Comparison of ENCODE assay signal across 1 cellular context in the genomic region with DNA sequence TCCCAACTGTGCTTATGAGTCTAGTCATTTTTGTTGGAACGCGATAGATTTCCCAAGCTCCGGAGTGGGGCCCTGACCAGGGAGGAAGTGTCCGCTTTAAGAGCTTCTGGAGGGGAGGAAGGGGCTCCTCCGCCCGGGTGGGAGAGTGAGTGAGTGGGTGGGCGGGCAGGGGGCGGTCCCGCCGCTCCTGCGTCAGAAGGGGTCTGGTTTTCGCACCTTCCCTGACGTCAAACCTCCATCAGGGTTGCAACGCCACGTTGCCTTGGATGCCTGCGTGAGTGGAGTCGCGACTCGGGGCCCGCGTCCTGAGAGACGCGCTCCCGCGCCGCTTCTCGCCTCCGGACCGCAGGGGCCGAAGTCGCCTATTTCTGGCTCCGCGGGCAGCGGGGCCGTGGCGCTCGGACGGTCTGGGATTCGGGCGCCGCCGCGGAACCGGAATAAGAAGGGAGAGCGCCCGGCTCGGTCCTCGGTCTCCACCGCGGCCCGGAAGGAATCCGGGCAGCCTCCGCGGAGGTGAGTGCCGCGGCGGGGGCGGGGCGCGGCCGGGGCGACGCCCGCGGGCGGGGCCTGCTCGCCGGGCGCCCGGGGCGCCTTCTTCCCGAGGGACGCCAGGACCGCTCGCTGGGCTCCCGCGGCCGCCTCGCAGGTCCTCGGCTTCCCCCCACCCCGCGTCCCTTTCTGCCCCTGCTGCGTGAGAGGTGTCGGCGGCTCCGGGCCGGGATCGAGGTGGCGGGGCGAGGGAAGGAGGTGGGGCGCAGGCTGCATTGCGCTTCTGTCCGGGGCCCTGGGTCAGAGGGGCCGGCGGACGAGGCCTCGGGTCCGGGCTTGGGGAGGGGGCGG.
A peak's percentile ranks its signal among the peaks of the same experiment; 100 is the strongest.
TF ChIP-seq lines count a peak whose summit lies in the region.

TSS of gene ZDBF2 (plus strand) at position 230 of the 840 bp plus-strand sequence. CDS start 7,187 bp downstream, outside the sequence.

TF ChIP-seq in HEK293, 187 proteins besides CTCF, POLR2A, EP300 and RAD21 (continued from another document):
- TF ChIP-seq ZNF580 (tag by site-specific recombination; IDR thresholded peaks at IDR 0.05) (0 out of 2 replicates have a peak, but pooled peaks have one; percentile 27), ZBTB11 (tag by site-specific recombination; conservative IDR thresholded peaks at IDR 0.05; ENCODE audit: low read depth) (peak; percentile 86), ZFHX2 (tag by site-specific recombination; conservative IDR thresholded peaks at IDR 0.05) (0 out of 2 replicates have a peak, but pooled peaks have one; percentile 29), MEIS1 (CRISPR knock-in tag; IDR thresholded peaks at IDR 0.05; ENCODE audit: borderline replicate concordance) (no peak), ZEB2 (tag by site-specific recombination; IDR thresholded peaks at IDR 0.05) (no peak), ZNF404 (tag by site-specific recombination; IDR thresholded peaks at IDR 0.05) (no peak), ZFP3 (tag by site-specific recombination; IDR thresholded peaks at IDR 0.05; ENCODE audit: low read depth) (no peak), ZNF146 (tag by site-specific recombination; IDR thresholded peaks at IDR 0.05) (no peak)
